Comparison of ENCODE assay signal across 9 cellular contexts in the genomic region with DNA sequence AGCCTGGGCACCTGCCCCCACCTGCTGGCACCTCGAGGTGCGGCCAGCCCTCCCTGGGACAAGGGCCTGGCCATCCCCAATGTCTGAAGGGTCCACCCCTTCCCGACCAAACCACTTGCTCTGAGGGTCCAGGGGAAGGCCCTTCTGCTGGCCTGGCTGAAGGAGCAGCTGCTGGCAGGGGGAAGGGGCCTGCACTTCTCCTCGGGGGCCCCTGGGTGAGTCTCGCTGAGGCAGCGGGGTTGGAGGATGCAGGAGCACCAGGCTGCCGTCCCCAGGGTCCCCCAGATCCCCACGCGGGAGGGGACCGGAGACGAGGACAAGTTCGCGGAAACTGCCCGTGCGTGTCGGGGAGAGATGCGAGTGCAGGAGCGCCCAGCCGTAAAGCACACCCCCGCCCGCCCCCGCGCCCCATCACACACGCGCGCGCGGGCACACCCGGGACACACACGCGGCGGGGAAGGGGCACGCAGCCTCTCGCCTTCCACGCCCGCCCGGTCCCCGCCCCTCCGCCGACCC. TPM values are rescaled to one million over a fixed set of nuclear protein-coding genes. Genes with fewer than 3 reads are reported as not detected.
DNase-seq lines count a peak whose midpoint lies in the region; ATAC-seq lines count a peak whose summit lies in the region.
"Had no signal": no experiment of that assay in that cellular context is flagged by ENCODE, and none has a peak within 500 bp of the region (broad histone marks: within the 10 kb centered on the region; RNA-seq: fewer than 3 reads in every experiment).

No MANE protein-coding gene starts in this region.

- H3K4me3 ChIP-seq in iPS-18a (ENCODE audit: low read length): peak overlapping the region; percentile 50

- H3K9me3 ChIP-seq in iPS-18a (ENCODE audit: control insufficient read depth, low read depth, low read length): no peaks in the 10 kb centered on the region
- H3K9me3 ChIP-seq: neutrophil had no signal

- no peaks in the 10 kb centered on the region for H3K27me3 ChIP-seq in iPS-18a (ENCODE audit: control insufficient read depth, insufficient read depth, low read length)

- H3K27me3 Mint-ChIP-seq in activated T-helper 17 cell treated with anti-CD3 and anti-CD28 coated beads, Interleukin-2, amount 50 U/mL, for 72 hours: peaks cover 6% of the 10 kb centered on the region

- no peaks in the 10 kb centered on the region for H3K4me1 Mint-ChIP-seq in activated T-helper 17 cell treated with anti-CD3 and anti-CD28 coated beads, Interleukin-2, amount 50 U/mL, for 72 hours
- H3K4me1 Mint-ChIP-seq in stimulated activated effector memory CD8-positive, alpha-beta T cell treated with anti-CD3 and anti-CD28 coated beads, Interleukin-12 subunit alpha, Interleukin-12 subunit beta, amount 100 ng/mL, for 72 hours: no peaks in the 10 kb centered on the region

- no peak overlapping the region for H3K27ac ChIP-seq in iPS-18a (ENCODE audit: low read length)
- H3K27ac ChIP-seq: neutrophil had no signal

- no peaks in the 10 kb centered on the region for H3K9me3 Mint-ChIP-seq in activated T-helper 17 cell treated with anti-CD3 and anti-CD28 coated beads, Interleukin-2, amount 50 U/mL, for 72 hours
- no peaks in the 10 kb centered on the region for H3K9me3 Mint-ChIP-seq in stimulated activated effector memory CD8-positive, alpha-beta T cell treated with anti-CD3 and anti-CD28 coated beads, Interleukin-12 subunit alpha, Interleukin-12 subunit beta, amount 100 ng/mL, for 72 hours

- H3K36me3 Mint-ChIP-seq in activated T-helper 17 cell treated with anti-CD3 and anti-CD28 coated beads, Interleukin-2, amount 50 U/mL, for 72 hours (ENCODE audit: low read depth): no peaks in the 10 kb centered on the region
- no peaks in the 10 kb centered on the region for H3K36me3 Mint-ChIP-seq in stimulated activated effector memory CD8-positive, alpha-beta T cell treated with anti-CD3 and anti-CD28 coated beads, Interleukin-12 subunit alpha, Interleukin-12 subunit beta, amount 100 ng/mL, for 72 hours

- peak; percentile 73 for DNase-seq in NCI-H69 (lab: John Stamatoyannopoulos, UW)
- peak in 1 of 2 donors; percentile 56 for DNase-seq in stimulated activated effector memory CD8-positive, alpha-beta T cell treated with anti-CD3 and anti-CD28 coated beads, Interleukin-12 subunit alpha, Interleukin-12 subunit beta, amount 100 ng/mL, for 72 hours (ENCODE audit: low spot score in 2 of 2)
- no peak for DNase-seq in D341Med (ENCODE audit: low spot score)

- H3K4me3 Mint-ChIP-seq in activated T-helper 17 cell treated with anti-CD3 and anti-CD28 coated beads, Interleukin-2, amount 50 U/mL, for 72 hours: no peak overlapping the region
- peak overlapping the region; percentile 35 for H3K4me3 Mint-ChIP-seq in stimulated activated effector memory CD8-positive, alpha-beta T cell treated with anti-CD3 and anti-CD28 coated beads, Interleukin-12 subunit alpha, Interleukin-12 subunit beta, amount 100 ng/mL, for 72 hours

- peaks cover 3% of the 10 kb centered on the region for H3K4me1 ChIP-seq in iPS-18a (ENCODE audit: control insufficient read depth, low read depth, low read length)

- no peaks in the 10 kb centered on the region for H3K36me3 ChIP-seq in iPS-18a (ENCODE audit: control insufficient read depth, low read depth, low read length)
- H3K36me3 ChIP-seq: neutrophil had no signal

- H3K27ac Mint-ChIP-seq in activated T-helper 17 cell treated with anti-CD3 and anti-CD28 coated beads, Interleukin-2, amount 50 U/mL, for 72 hours: no peak overlapping the region
- H3K27ac Mint-ChIP-seq in stimulated activated effector memory CD8-positive, alpha-beta T cell treated with anti-CD3 and anti-CD28 coated beads, Interleukin-12 subunit alpha, Interleukin-12 subunit beta, amount 100 ng/mL, for 72 hours: no peak overlapping the region

- peak; percentile 24 for ATAC-seq in activated T-helper 17 cell treated with anti-CD3 and anti-CD28 coated beads, Interleukin-2, amount 50 U/mL, for 72 hours (replicated peaks)
- peak; percentile 35 for ATAC-seq in stimulated activated effector memory CD8-positive, alpha-beta T cell treated with anti-CD3 and anti-CD28 coated beads, Interleukin-12 subunit alpha, Interleukin-12 subunit beta, amount 100 ng/mL, for 72 hours
- ATAC-seq in HG02588 (IDR thresholded peaks at IDR 0.05; ENCODE audit: unreplicated experiment) (no peak), GM19324 (IDR thresholded peaks at IDR 0.05; ENCODE audit: low FRiP score, unreplicated experiment) (no peak), GM21360 (IDR thresholded peaks at IDR 0.05; ENCODE audit: unreplicated experiment) (no peak)

- H3K9ac ChIP-seq in iPS-18a (ENCODE audit: low read length): no peak overlapping the region

RNA-seq across cellular contexts. Expression of gene CACNA1H, which starts 0.7 kb away (rescaled TPM):
- 1 to 10 TPM; 1.4 to 1.9 TPM for total RNA-seq in activated T-helper 17 cell treated with anti-CD3 and anti-CD28 coated beads, Interleukin-2, amount 50 U/mL, for 72 hours

RNA-seq across cellular contexts. Expression of gene C1QTNF8, which starts 56.1 kb away (rescaled TPM):
- not detected for total RNA-seq in activated T-helper 17 cell treated with anti-CD3 and anti-CD28 coated beads, Interleukin-2, amount 50 U/mL, for 72 hours

Comparison
In these comparisons a context has a peak if more than half of its experiments do, and no peak if none do; other contexts are left out.
1. ATAC-seq: peak in activated T-helper 17 cell treated with anti-CD3 and anti-CD28 coated beads, Interleukin-2, amount 50 U/mL, for 72 hours (single experiment) and stimulated activated effector memory CD8-positive, alpha-beta T cell treated with anti-CD3 and anti-CD28 coated beads, Interleukin-12 subunit alpha, Interleukin-12 subunit beta, amount 100 ng/mL, for 72 hours (single experiment); none in HG02588 (single experiment), GM19324 (single experiment) and GM21360 (single experiment).